8 cellular contexts compared by ENCODE assay signal in the genomic region with DNA sequence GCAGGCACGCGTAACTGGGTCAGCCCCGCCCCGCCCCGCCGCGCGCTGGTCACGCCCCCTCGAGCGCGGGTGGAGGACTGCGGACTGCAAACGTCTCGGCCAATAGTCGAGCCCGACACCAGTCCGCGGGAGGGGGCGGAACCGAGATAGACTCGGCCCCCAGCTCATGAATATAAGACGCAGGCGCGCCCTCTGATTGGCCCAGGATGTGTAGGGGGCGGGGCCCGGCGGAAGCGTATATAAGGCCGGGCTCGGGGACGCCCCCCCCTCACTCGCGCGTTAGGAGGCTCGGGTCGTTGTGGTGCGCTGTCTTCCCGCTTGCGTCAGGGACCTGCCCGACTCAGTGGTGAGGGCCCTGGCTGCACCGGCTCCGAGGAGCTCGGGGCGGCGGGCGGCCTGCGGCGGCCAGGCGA. TPM values are rescaled to one million over a fixed set of nuclear protein-coding genes. Genes with fewer than 3 reads are reported as not detected.
A peak's percentile ranks its signal among the peaks of the same experiment; 100 is the strongest.
DNase-seq lines count a peak whose midpoint lies in the region; ATAC-seq, FAIRE-seq and TF ChIP-seq lines count a peak whose summit lies in the region.

A gene (plus strand): TSS at position 268 of the 413 bp plus-strand sequence. CDS start 1,602 bp downstream, outside the sequence.

- H4K5ac ChIP-seq in H1 (ENCODE audit: insufficient read length, low read depth, low read length), result peak within 1 kb of the TSS; percentile 98
- no peak within 1 kb of the TSS for H4K5ac ChIP-seq in mesendoderm (ENCODE audit: low read length)

- H3K79me2 ChIP-seq in H1 (ENCODE audit: control insufficient read depth in 1 of 2, insufficient read depth in 2 of 2, low read length in 2 of 2) (peaks cover 5 to 32% of the 10 kb centered on the region in 2 experiments), mesendoderm (ENCODE audit: control insufficient read depth, insufficient read depth, low read length) (peaks cover 36% of the 10 kb centered on the region)

- peak within 1 kb of the TSS; percentile 97 for H3K27ac ChIP-seq in HUES48 (ENCODE audit: low read depth, low read length)
- peak within 1 kb of the TSS; percentile 98 for H3K27ac ChIP-seq in H1 (ENCODE audit: low read depth, low read length)
- peak within 1 kb of the TSS; percentile 97 for H3K27ac ChIP-seq in mesendoderm (ENCODE audit: low read depth, low read length)

- H3K9ac ChIP-seq in HUES48 (ENCODE audit: low read depth, low read length) (peak within 1 kb of the TSS; percentile 96), NT2/D1 (ENCODE audit: insufficient read length, low read depth) (peak within 1 kb of the TSS; percentile 100), H1 (replicated peaks in 1 of 4; ENCODE audit: extremely low read depth in 1 of 4, low read depth in 3 of 4, low read length in 3 of 4) (peak within 1 kb of the TSS; percentile 91 to 100 (median 97)), mesendoderm (ENCODE audit: low read length) (peak within 1 kb of the TSS; percentile 96)

- no peak for TF ChIP-seq RAD21 in H1 (IDR thresholded peaks at IDR 0.05 in 1 of 2, conservative IDR thresholded peaks at IDR 0.05 in 1 of 2; ENCODE audit: low read depth in 2 of 2, low read length in 2 of 2)

- peak; percentile 100 for TF ChIP-seq POLR2A in H1 (IDR thresholded peaks at IDR 0.05; ENCODE audit: control extremely low read depth in 1 of 2, low read depth in 2 of 2, low read length in 2 of 2)

- H3K14ac ChIP-seq in H1 (ENCODE audit: insufficient read length), result no peak within 1 kb of the TSS

- H4K8ac ChIP-seq in H1 (ENCODE audit: extremely low read depth, insufficient read depth, low read length) (peak within 1 kb of the TSS; percentile 99), mesendoderm (ENCODE audit: low read depth, low read length) (no peak within 1 kb of the TSS)

- H3K9me3 ChIP-seq in HUES48 (ENCODE audit: control insufficient read depth, insufficient read depth, low read length) (no peaks in the 10 kb centered on the region), NT2/D1 (ENCODE audit: insufficient read depth, low read length) (no peaks in the 10 kb centered on the region), H1 (ENCODE audit: insufficient read depth in 2 of 2, low read depth in 1 of 2, low read length in 1 of 2) (no peaks in the 10 kb centered on the region)

- peak within 1 kb of the TSS; percentile 96 for H4K91ac ChIP-seq in H1 (replicated peaks; ENCODE audit: insufficient read length, low read length)

- peak within 1 kb of the TSS; percentile 84; the same call in 1 of the 2 replicates for H2BK12ac ChIP-seq in H1 (ENCODE audit: low read depth, low read length)

- peak; percentile 99 for DNase-seq in COLO829 (ENCODE audit: low spot score)
- DNase-seq in NT2/D1 (ENCODE audit: low read depth, low spot score), result peak; percentile 97
- DNase-seq in activated CD8-positive, alpha-beta memory T cell treated with anti-CD3 and anti-CD28 coated beads for 48 hours (ENCODE audit: low read depth in 2 of 3, low spot score in 2 of 3), result peak; percentile 97 to 99 (median 99)
- DNase-seq in H1 (ENCODE audit: low read depth in 1 of 2, low spot score in 2 of 2), result peak; percentile 94 to 97
- peak; percentile 99 for DNase-seq in mesendoderm
- peak; percentile 99 for DNase-seq in stimulated activated CD8-positive, alpha-beta memory T cell treated with anti-CD3 and anti-CD28 coated beads, Interleukin-12 subunit alpha, Interleukin-12 subunit beta, amount 100 ng/mL, for 4 hours (ENCODE audit: low read depth)

- H3K23me2 ChIP-seq in H1 (ENCODE audit: low read depth, low read length), result peaks cover 22% of the 10 kb centered on the region; the same call in 1 of the 2 replicates

- peak within 1 kb of the TSS; percentile 88; the same call in 1 of the 2 replicates for H2BK15ac ChIP-seq in H1 (ENCODE audit: low read length)
- H2BK15ac ChIP-seq in mesendoderm (replicated peaks; ENCODE audit: low read depth), result no peak within 1 kb of the TSS

- H3K23ac ChIP-seq in H1 (ENCODE audit: insufficient read length) (no peak within 1 kb of the TSS), mesendoderm (ENCODE audit: low read length) (peak within 1 kb of the TSS; percentile 92)

- POLR2A ChIA-PET in H1 (lab: Charles Lee; ENCODE audit: partially characterized antibody), result interaction anchor here (0.6 to 19.4 kb wide), 106 partner anchors 7 to 766 kb away, joined by 3 to 456 read pairs (median 5); a partner anchor contains a TSS

- no peak for FAIRE-seq in H1 (lab: Jason Lieb, UNC)

- H3K4me1 ChIP-seq in HUES48 (ENCODE audit: control insufficient read depth, insufficient read depth, low read length) (peaks cover 20% of the 10 kb centered on the region), NT2/D1 (ENCODE audit: insufficient read depth, insufficient read length) (peaks cover 55% of the 10 kb centered on the region), H1 (replicated peaks in 1 of 4; ENCODE audit: control insufficient read depth in 3 of 4, insufficient read depth in 4 of 4, low read length in 3 of 4) (peaks cover 4 to 54% (median 37%) of the 10 kb centered on the region in 4 experiments), mesendoderm (ENCODE audit: control insufficient read depth, low read depth, low read length) (peaks cover 7% of the 10 kb centered on the region)

- H3K79me1 ChIP-seq in H1 (ENCODE audit: low read depth, low read length) (peaks cover 17% of the 10 kb centered on the region), mesendoderm (ENCODE audit: low read length) (peaks cover 13% of the 10 kb centered on the region)

- peaks cover 7 to 24% of the 10 kb centered on the region in 2 experiments for H4K20me1 ChIP-seq in H1 (replicated peaks in 1 of 2; ENCODE audit: control insufficient read depth in 1 of 2, insufficient read depth in 2 of 2, low read length in 2 of 2)

- H2BK120ac ChIP-seq in H1 (replicated peaks; ENCODE audit: low read depth, low read length) (no peak within 1 kb of the TSS), mesendoderm (ENCODE audit: low read depth, low read length) (peak within 1 kb of the TSS; percentile 4)

- H3K18ac ChIP-seq in H1 (ENCODE audit: extremely low read depth, low read length), result peak within 1 kb of the TSS; percentile 90
- H3K18ac ChIP-seq in mesendoderm (ENCODE audit: low read length), result peak within 1 kb of the TSS; percentile 94

- 0% methylated on average over 43 of the region's 50 CpGs; no CpG with 5 or more reads in 1 of the 2 experiments for WGBS in H1 (ENCODE audit: extremely low coverage in 1 of 2, insufficient coverage in 1 of 2, insufficient read length in 1 of 2, insufficient replicate concordance in 2 of 2, low coverage in 1 of 2, low lambda C conversion rate in 2 of 2, missing lambda C conversion rate in 1 of 2), 2 experiments
- no CpG with 5 or more reads among the region's 50 CpGs for WGBS in mesendoderm (ENCODE audit: extremely low coverage, insufficient coverage, low lambda C conversion rate)

- CTCF ChIA-PET in H1 (lab: Charles Lee; ENCODE audit: partially characterized antibody), result interaction anchor here (1.0 to 15.9 kb wide), 3 partner anchors 11 to 137 kb away, joined by 3 to 212 read pairs (median 4); a partner anchor contains a TSS

- H2BK5ac ChIP-seq in H1 (ENCODE audit: low read depth, low read length) (peak within 1 kb of the TSS; percentile 72), mesendoderm (ENCODE audit: low read length) (peak within 1 kb of the TSS; percentile 94)

- TF ChIP-seq CTCF in H1 (IDR thresholded peaks at IDR 0.05; ENCODE audit: control extremely low read depth in 1 of 3, insufficient read depth in 1 of 3, low read depth in 1 of 3, low read length in 3 of 3), result no peak

- no peak within 1 kb of the TSS for H2BK20ac ChIP-seq in H1 (ENCODE audit: low read length)

- no peak within 1 kb of the TSS for H2AFZ ChIP-seq in H1 (ENCODE audit: low read length)

- ATAC-seq in GM21367 (IDR thresholded peaks at IDR 0.05; ENCODE audit: unreplicated experiment), result peak; percentile 43

- H3K4me2 ChIP-seq in H1 (ENCODE audit: insufficient read depth in 1 of 2, low read depth in 2 of 2, low read length in 2 of 2) (peak within 1 kb of the TSS; percentile 83 to 99), mesendoderm (ENCODE audit: low read length) (peak within 1 kb of the TSS; percentile 67)

- H3K36me3 ChIP-seq in HUES48 (ENCODE audit: control insufficient read depth, insufficient read depth, low read length) (peaks cover 36% of the 10 kb centered on the region), NT2/D1 (ENCODE audit: insufficient read depth, insufficient read length, low read length) (peaks cover 55% of the 10 kb centered on the region), H1 (ENCODE audit: control insufficient read depth in 2 of 4, insufficient read depth in 4 of 4, low read length in 3 of 4) (peaks cover 33 to 36% (median 34%) of the 10 kb centered on the region in 4 experiments), mesendoderm (ENCODE audit: control insufficient read depth, insufficient read depth, low read length) (peaks cover 10% of the 10 kb centered on the region)

- TF ChIP-seq EP300 in H1 (IDR thresholded peaks at IDR 0.05; ENCODE audit: borderline replicate concordance in 1 of 2, low read depth in 2 of 2, low read length in 2 of 2), result 0 out of 3 replicates have a peak, but pooled peaks of 1 of the 2 experiments have one; percentile 30

- H3K27me3 ChIP-seq in HUES48 (ENCODE audit: control insufficient read depth, insufficient read depth, low read length), result peaks cover 11% of the 10 kb centered on the region
- H3K27me3 ChIP-seq in NT2/D1 (ENCODE audit: insufficient read depth, insufficient read length), result peaks cover 15% of the 10 kb centered on the region
- H3K27me3 ChIP-seq in H1 (replicated peaks in 1 of 4; ENCODE audit: control insufficient read depth in 3 of 4, extremely low read depth in 1 of 4, insufficient read depth in 3 of 4, low read length in 3 of 4), result peaks cover 0 to 10% (median 5%) of the 10 kb centered on the region in 4 experiments; a peak in 4 of 7 replicates
- H3K27me3 ChIP-seq in mesendoderm (ENCODE audit: insufficient read depth, low read length, poor library complexity), result no peaks in the 10 kb centered on the region

- peak within 1 kb of the TSS; percentile 75 for H3K4ac ChIP-seq in H1 (replicated peaks; ENCODE audit: insufficient read length, low read depth, low read length)
- H3K4ac ChIP-seq in mesendoderm (ENCODE audit: low read depth, low read length), result peak within 1 kb of the TSS; percentile 95

- peak within 1 kb of the TSS; percentile 81 for H3K4me3 ChIP-seq in HUES48 (ENCODE audit: low read depth, low read length)
- H3K4me3 ChIP-seq in NT2/D1 (ENCODE audit: insufficient read length, low read depth), result peak within 1 kb of the TSS; percentile 87
- peak within 1 kb of the TSS; percentile 74 to 95 (median 90) for H3K4me3 ChIP-seq in H1 (ENCODE audit: extremely low read depth in 1 of 4, insufficient read depth in 2 of 4, low read depth in 3 of 4, low read length in 4 of 4)
- peak within 1 kb of the TSS; percentile 73 for H3K4me3 ChIP-seq in mesendoderm (ENCODE audit: low read length)

- peak within 1 kb of the TSS; percentile 68; the same call in 1 of the 2 replicates for H2AK5ac ChIP-seq in H1 (ENCODE audit: low read depth, low read length)
- H2AK5ac ChIP-seq in mesendoderm (ENCODE audit: low read length), result peak within 1 kb of the TSS; percentile 55

- H3K56ac ChIP-seq in H1 (replicated peaks; ENCODE audit: insufficient read length, low read depth, low read length) (peak within 1 kb of the TSS; percentile 69), mesendoderm (ENCODE audit: low read length) (peak within 1 kb of the TSS; percentile 98)

RNA-seq across cellular contexts. Expression of the gene that starts here (rescaled TPM):
- 175 TPM in 2 replicates for total RNA-seq in H1 (2021; fragmentation: NEBNext Ultra II Directional; extraction: Animal tissue kit (Norgen Biotek cat#: 25700))
- 199 and 331 TPM in 2 replicates for polyA plus RNA-seq in H1 (2011; rRNA removed)
- 472 TPM for polyA plus RNA-seq in H1 (2011; cell fraction: cytosol; rRNA removed)
- 581 TPM for polyA plus RNA-seq in H1 (2011; cell fraction: nucleus; rRNA removed)
- polyA plus RNA-seq in H1 (2012, experiment 1 of 2), result 213 to 357 TPM (median 316 TPM) in 4 replicates
- polyA plus RNA-seq in H1 (2012, experiment 2 of 2), result 95.1 TPM
- 151 TPM for polyA plus RNA-seq in H1 (2013, experiment 1 of 2)
- 135 TPM for polyA plus RNA-seq in H1 (2013, experiment 2 of 2)
- polyA minus RNA-seq in H1 (2011; rRNA and poly(A)+ RNA removed), result 44.5 and 56.0 TPM in 2 replicates
- polyA minus RNA-seq in H1 (2011; cell fraction: cytosol; rRNA and poly(A)+ RNA removed), result 77.4 TPM
- polyA minus RNA-seq in H1 (2011; cell fraction: nucleus; rRNA and poly(A)+ RNA removed), result 99.9 TPM
- 93.3 TPM for polyA plus RNA-seq in mesendoderm (2013, experiment 1 of 2)
- 93.6 TPM for polyA plus RNA-seq in mesendoderm (2013, experiment 2 of 2)

Comparison
In these comparisons a context has a peak if more than half of its experiments do, and no peak if none do; other contexts are left out.
1. Peak in every context shown above with its lines: DNase-seq, ATAC-seq, H3K4me3 ChIP-seq and H3K27ac ChIP-seq.